27 cellular contexts compared by ENCODE assay signal in genomic region chr7:147406521-147407115, GRCh38.
DNase-seq lines count a peak whose midpoint lies in the region; ATAC-seq, FAIRE-seq and TF ChIP-seq lines count a peak whose summit lies in the region.
"Had no signal": no experiment of that assay in that cellular context is flagged by ENCODE, and none has a peak within 500 bp of the region (broad histone marks: within the 10 kb centered on the region; RNA-seq: fewer than 3 reads in every experiment).

No MANE protein-coding gene starts in this region.

- DNase-seq in AG20443 (ENCODE audit: low spot score) = peak; percentile 16
- peak; percentile 57 for DNase-seq in LHCN-M2 (ENCODE audit: low read depth)
- peak; percentile 61 for DNase-seq in choroid plexus epithelial cell (ENCODE audit: low read depth)
- DNase-seq in myocyte (ENCODE audit: low read depth) = peak; percentile 29
- no peak for DNase-seq in effector CD8-positive, alpha-beta T cell (lab: John Stamatoyannopoulos, UW)
- DNase-seq in frontal cortex (ENCODE audit: low spot score in 2 of 2) = no peak
- no peak for DNase-seq in activated T-cell treated with anti-CD3 and anti-CD28 coated beads, Interleukin-2, amount 50 U/mL, for 48 hours
- DNase-seq: activated CD4-positive, alpha-beta T cell treated with anti-CD3 and anti-CD28 coated beads, Interleukin-2, amount 10 ng/mL, durations not matched to agents 24 days and 14 days; activated naive CD4-positive, alpha-beta T cell treated with anti-CD3 and anti-CD28 coated beads, Interleukin-2, amount 50 U/mL, for 16 hours; anterior cingulate cortex; central memory CD4-positive, alpha-beta T cell; dorsolateral prefrontal cortex; foreskin keratinocyte; GDM1; H7; left ventricle myocardium inferior; natural killer cell; NCI-H1694; ovary; stimulated activated CD4-positive, alpha-beta T cell treated with anti-CD3 and anti-CD28 coated beads, Interleukin-4, amount 100 ng/mL, for 1 hour had no signal

- no peak for TF ChIP-seq CTCF in choroid plexus epithelial cell (conservative IDR thresholded peaks at IDR 0.05; ENCODE audit: low read depth, low read length)

- FAIRE-seq in frontal cortex (lab: Jason Lieb, UNC) = no peak
- FAIRE-seq: endothelial cell of umbilical vein, GM18507, HTR-8/SVneo, urothelium cell line had no signal

- no peak overlapping the region for H3K4me3 ChIP-seq in choroid plexus epithelial cell (ENCODE audit: low read depth, low read length)
- H3K4me3 ChIP-seq: dorsolateral prefrontal cortex, hepatocyte, left ventricle myocardium inferior, ovary had no signal

- ATAC-seq in HG03108 (IDR thresholded peaks at IDR 0.05; ENCODE audit: unreplicated experiment) = no peak
- ATAC-seq: foreskin keratinocyte; natural killer cell; stimulated activated memory B cell treated with anti-CD40 and anti-IgM and Interleukin-4, amounts not matched to agents 10 μg/mL and 1 μg/mL and 100 μg/mL, for 72 hours had no signal

Comparison
In these comparisons a context has a peak if more than half of its experiments do, and no peak if none do; other contexts are left out.
1. DNase-seq: peak in AG20443 (single experiment), LHCN-M2 (single experiment), choroid plexus epithelial cell (single experiment) and myocyte (single experiment); none in effector CD8-positive, alpha-beta T cell (single experiment), frontal cortex (0 of 2) and activated T-cell treated with anti-CD3 and anti-CD28 coated beads, Interleukin-2, amount 50 U/mL, for 48 hours (0 of 2).